In genomic region chr15:23570466-23570865, GRCh38 we compare ENCODE assay signal across 17 cellular contexts.
A peak's percentile ranks its signal among the peaks of the same experiment; 100 is the strongest.
DNase-seq lines count a peak whose midpoint lies in the region; TF ChIP-seq lines count a peak whose summit lies in the region.
"Had no signal": no experiment of that assay in that cellular context is flagged by ENCODE, and none has a peak within 500 bp of the region (broad histone marks: within the 10 kb centered on the region; RNA-seq: fewer than 3 reads in every experiment).

No MANE protein-coding gene starts in this region.

- in situ Hi-C loops in astrocyte of the spinal cord (cut with HindIII; ENCODE audit: low sequenced_read_pairs): no loop called here

- peak; percentile 17 for DNase-seq in astrocyte of the spinal cord (ENCODE audit: low read depth, low spot score)
- peak; percentile 65 for DNase-seq in medulla oblongata (ENCODE audit: extremely low spot score)
- peak; percentile 68 for DNase-seq in superior temporal gyrus (ENCODE audit: extremely low spot score)
- no peak for DNase-seq in GOT3 (lab: John Stamatoyannopoulos, UW)
- no peak for DNase-seq in NCI-H1694 treated with DMSO at 0.1 percent for 48 hours (lab: John Stamatoyannopoulos, UW)
- no peak for DNase-seq in cerebellar cortex (ENCODE audit: low spot score)
- DNase-seq: activated CD4-positive, alpha-beta T cell treated with anti-CD3 and anti-CD28 coated beads, Interleukin-2, amount 50 U/mL, for 4 hours; activated naive CD4-positive, alpha-beta T cell; BE2C; GF-D8; MM.1S; NCI-H2029; NCI-H524; SHP77; stimulated activated CD4-positive, alpha-beta T cell treated with anti-CD3 and anti-CD28 coated beads, Interleukin-2, amount 100 ng/mL, for 48 hours had no signal

- no peak overlapping the region for H3K9ac ChIP-seq in Loucy (ENCODE audit: low read depth, low read length, poor library complexity, severe bottlenecking)

- peaks cover 72% of the 10 kb centered on the region for H4K20me1 ChIP-seq in Loucy (ENCODE audit: insufficient read depth, low read length, poor library complexity, severe bottlenecking)

- H3K9me3 ChIP-seq in Loucy (ENCODE audit: insufficient read depth, low read depth, low read length): no peaks in the 10 kb centered on the region
- H3K9me3 ChIP-seq: BE2C had no signal

- no peaks in the 10 kb centered on the region for H3F3A ChIP-seq in Loucy (ENCODE audit: low read depth)

- H3K9me2 ChIP-seq in Loucy (replicated peaks; ENCODE audit: low read depth, low read length): no peaks in the 10 kb centered on the region

- H3K79me2 ChIP-seq in Loucy (ENCODE audit: insufficient read depth, low read length): peaks cover 82% of the 10 kb centered on the region

- no peak overlapping the region for H2AFZ ChIP-seq in Loucy (ENCODE audit: low read length)

- peak overlapping the region; percentile 80 for H3K4me2 ChIP-seq in Loucy (ENCODE audit: low read depth, low read length, poor library complexity, severe bottlenecking)

- peaks cover 3% of the 10 kb centered on the region; the same call in 1 of the 2 replicates for H3K36me3 ChIP-seq in Loucy (ENCODE audit: insufficient read depth, low read length)
- H3K36me3 ChIP-seq: BE2C had no signal

- TF ChIP-seq CTCF in Loucy (conservative IDR thresholded peaks at IDR 0.05; ENCODE audit: low read length) (no peak), astrocyte of the spinal cord (IDR thresholded peaks at IDR 0.05; ENCODE audit: low read depth, low read length) (no peak)

- peak overlapping the region; percentile 92 for H3K4me3 ChIP-seq in Loucy (ENCODE audit: low read length, poor library complexity, severe bottlenecking)
- no peak overlapping the region for H3K4me3 ChIP-seq in astrocyte of the spinal cord (ENCODE audit: low read depth, low read length)
- H3K4me3 ChIP-seq: GM12878 had no signal

- peaks cover 4% of the 10 kb centered on the region for H3K27me3 ChIP-seq in Loucy (ENCODE audit: insufficient read depth, low read length, poor library complexity, severe bottlenecking)
- H3K27me3 ChIP-seq: BE2C had no signal

- peaks cover 21% of the 10 kb centered on the region for H3K4me1 ChIP-seq in Loucy (ENCODE audit: insufficient read depth, low read length, poor library complexity, severe bottlenecking)
- H3K4me1 ChIP-seq: BE2C had no signal

Comparison
In these comparisons a context has a peak if more than half of its experiments do, and no peak if none do; other contexts are left out.
1. DNase-seq: peak in astrocyte of the spinal cord (single experiment), medulla oblongata (single experiment) and superior temporal gyrus (single experiment); none in GOT3 (single experiment), NCI-H1694 treated with DMSO at 0.1 percent for 48 hours (single experiment) and cerebellar cortex (single experiment).